Comparison of ENCODE assay signal across 1 cellular context in the genomic region with DNA sequence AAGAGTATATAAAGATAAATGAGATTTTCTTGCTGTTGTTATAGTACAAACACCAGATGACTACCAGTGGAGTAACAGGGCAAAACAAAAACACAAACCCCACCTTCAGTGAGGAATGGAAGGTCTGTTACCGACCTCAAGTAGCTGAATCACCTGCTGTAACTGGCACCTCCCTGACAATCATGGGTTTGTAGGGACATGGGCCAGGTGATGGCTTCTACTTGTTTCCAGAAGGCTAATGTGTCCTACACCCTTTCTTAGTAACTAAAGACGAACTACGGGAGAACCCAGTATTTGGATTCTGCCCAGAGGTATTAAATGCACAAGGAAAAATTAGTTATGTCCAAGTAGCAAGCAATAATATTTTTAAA.
TF ChIP-seq lines count a peak whose summit lies in the region.

No MANE protein-coding gene starts in this region.

TF ChIP-seq in GM23338, 12 proteins besides CTCF, POLR2A, EP300 and RAD21 (continued from another document):
- TF ChIP-seq, protein P1, sequence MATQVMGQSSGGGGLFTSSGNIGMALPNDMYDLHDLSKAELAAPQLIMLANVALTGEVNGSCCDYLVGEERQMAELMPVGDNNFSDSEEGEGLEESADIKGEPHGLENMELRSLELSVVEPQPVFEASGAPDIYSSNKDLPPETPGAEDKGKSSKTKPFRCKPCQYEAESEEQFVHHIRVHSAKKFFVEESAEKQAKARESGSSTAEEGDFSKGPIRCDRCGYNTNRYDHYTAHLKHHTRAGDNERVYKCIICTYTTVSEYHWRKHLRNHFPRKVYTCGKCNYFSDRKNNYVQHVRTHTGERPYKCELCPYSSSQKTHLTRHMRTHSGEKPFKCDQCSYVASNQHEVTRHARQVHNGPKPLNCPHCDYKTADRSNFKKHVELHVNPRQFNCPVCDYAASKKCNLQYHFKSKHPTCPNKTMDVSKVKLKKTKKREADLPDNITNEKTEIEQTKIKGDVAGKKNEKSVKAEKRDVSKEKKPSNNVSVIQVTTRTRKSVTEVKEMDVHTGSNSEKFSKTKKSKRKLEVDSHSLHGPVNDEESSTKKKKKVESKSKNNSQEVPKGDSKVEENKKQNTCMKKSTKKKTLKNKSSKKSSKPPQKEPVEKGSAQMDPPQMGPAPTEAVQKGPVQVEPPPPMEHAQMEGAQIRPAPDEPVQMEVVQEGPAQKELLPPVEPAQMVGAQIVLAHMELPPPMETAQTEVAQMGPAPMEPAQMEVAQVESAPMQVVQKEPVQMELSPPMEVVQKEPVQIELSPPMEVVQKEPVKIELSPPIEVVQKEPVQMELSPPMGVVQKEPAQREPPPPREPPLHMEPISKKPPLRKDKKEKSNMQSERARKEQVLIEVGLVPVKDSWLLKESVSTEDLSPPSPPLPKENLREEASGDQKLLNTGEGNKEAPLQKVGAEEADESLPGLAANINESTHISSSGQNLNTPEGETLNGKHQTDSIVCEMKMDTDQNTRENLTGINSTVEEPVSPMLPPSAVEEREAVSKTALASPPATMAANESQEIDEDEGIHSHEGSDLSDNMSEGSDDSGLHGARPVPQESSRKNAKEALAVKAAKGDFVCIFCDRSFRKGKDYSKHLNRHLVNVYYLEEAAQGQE (IDR thresholded peaks at IDR 0.05; ENCODE audit: unreplicated experiment), result no peak
